ENCODE assay signal across 38 cellular contexts in genomic region chr5:119949426-119949999, GRCh38.
"Had no signal": no experiment of that assay in that cellular context is flagged by ENCODE, and none has a peak within 500 bp of the region (broad histone marks: within the 10 kb centered on the region; RNA-seq: fewer than 3 reads in every experiment).

No MANE protein-coding gene starts in this region.

- FAIRE-seq: astrocyte, bronchial epithelial cell, RCC 7860 had no signal

- DNase-seq: activated CD4-positive, alpha-beta T cell treated with anti-CD3 and anti-CD28 coated beads, Interleukin-2, amount 10 ng/mL, durations not matched to agents 24 days and 14 days; activated CD4-positive, alpha-beta T cell treated with anti-CD3 and anti-CD28 coated beads, Interleukin-2, amount 50 U/mL, for 4 hours; activated CD8-positive, alpha-beta T cell treated with anti-CD3 and anti-CD28 coated beads for 36 hours; activated effector memory CD4-positive, alpha-beta T cell treated with anti-CD3 and anti-CD28 coated beads, Interleukin-2, amount 50 U/mL, for 16 hours; activated naive CD4-positive, alpha-beta T cell; activated naive CD8-positive, alpha-beta T cell treated with anti-CD3 and anti-CD28 coated beads, Interleukin-2, amount 10 ng/mL, durations not matched to agents 7 days and 5 days; activated T-cell treated with anti-CD3 and anti-CD28 coated beads, Interleukin-2, amount 50 U/mL, for 1 hour; activated T-cell treated with anti-CD3 and anti-CD28 coated beads, Interleukin-2, amount 50 U/mL, for 72 hours; caudate nucleus; cerebellar nuclear complex; Kasumi-1; MM.1S; MV-4-11; NCI-H1092; NCI-H1436 treated with DMSO at 0.1 percent for 48 hours; NCI-H187; NCI-H2029 treated with DMSO at 0.1 percent for 48 hours; NCI-H2107; NCI-H2171; NCI-H510A; NCI-H526; NCI-H748 treated with DMSO at 0.1 percent for 48 hours; NK-92 treated with Interleukin-12 subunit alpha and Interleukin-12 subunit beta, amount 100 ng/mL, for 24 hours; PC-9; SIG-M5; T-helper 1 cell; T-helper 2 cell; T-helper 9 cell; WERI-Rb-1 had no signal

- H2AFZ ChIP-seq: PC-9 had no signal

- H3K4me1 Mint-ChIP-seq: activated CD4-positive, alpha-beta T cell treated with anti-CD3 and anti-CD28 coated beads, Interleukin-2, amount 10 ng/mL, durations not matched to agents 24 days and 14 days; activated naive CD4-positive, alpha-beta T cell treated with anti-CD3 and anti-CD28 coated beads, Interleukin-2, amount 50 U/mL, for 24 hours; activated naive CD8-positive, alpha-beta T cell treated with anti-CD3 and anti-CD28 coated beads, Interleukin-2, amount 10 ng/mL, durations not matched to agents 7 days and 5 days; activated T-helper 17 cell treated with anti-CD3 and anti-CD28 coated beads, Interleukin-2, amount 50 U/mL, for 72 hours; brain had no signal

- ATAC-seq: activated CD8-positive, alpha-beta T cell treated with anti-CD3 and anti-CD28 coated beads for 36 hours; activated T-cell treated with anti-CD3 and anti-CD28 coated beads, Interleukin-2, amount 50 U/mL, for 72 hours; activated T-helper 17 cell treated with anti-CD3 and anti-CD28 coated beads, Interleukin-2, amount 50 U/mL, for 72 hours; Right ventricle myocardium inferior; SK-N-SH treated with all-trans-retinoic acid at 6 μM for 48 hours had no signal

- H3K27ac ChIP-seq: PC-9, RWPE1, WERI-Rb-1 had no signal

- H3K4me3 Mint-ChIP-seq: activated CD4-positive, alpha-beta T cell treated with anti-CD3 and anti-CD28 coated beads, Interleukin-2, amount 10 ng/mL, durations not matched to agents 24 days and 14 days; activated CD8-positive, alpha-beta T cell treated with anti-CD3 and anti-CD28 coated beads for 36 hours; activated naive CD4-positive, alpha-beta T cell treated with anti-CD3 and anti-CD28 coated beads, Interleukin-2, amount 50 U/mL, for 24 hours; activated naive CD8-positive, alpha-beta T cell treated with anti-CD3 and anti-CD28 coated beads, Interleukin-2, amount 10 ng/mL, durations not matched to agents 7 days and 5 days; activated T-cell treated with anti-CD3 and anti-CD28 coated beads, Interleukin-2, amount 50 U/mL, for 72 hours; activated T-helper 17 cell treated with anti-CD3 and anti-CD28 coated beads, Interleukin-2, amount 50 U/mL, for 72 hours; brain had no signal

- H3K9me3 Mint-ChIP-seq: activated CD4-positive, alpha-beta T cell treated with anti-CD3 and anti-CD28 coated beads, Interleukin-2, amount 10 ng/mL, durations not matched to agents 24 days and 14 days; activated CD8-positive, alpha-beta T cell treated with anti-CD3 and anti-CD28 coated beads for 36 hours; activated naive CD8-positive, alpha-beta T cell treated with anti-CD3 and anti-CD28 coated beads, Interleukin-2, amount 10 ng/mL, durations not matched to agents 7 days and 5 days had no signal

- H3K36me3 Mint-ChIP-seq: activated naive CD4-positive, alpha-beta T cell treated with anti-CD3 and anti-CD28 coated beads, Interleukin-2, amount 50 U/mL, for 24 hours; activated naive CD8-positive, alpha-beta T cell treated with anti-CD3 and anti-CD28 coated beads, Interleukin-2, amount 10 ng/mL, durations not matched to agents 7 days and 5 days; brain had no signal

- H3K27ac Mint-ChIP-seq: activated CD4-positive, alpha-beta T cell treated with anti-CD3 and anti-CD28 coated beads, Interleukin-2, amount 10 ng/mL, durations not matched to agents 24 days and 14 days; activated CD8-positive, alpha-beta T cell treated with anti-CD3 and anti-CD28 coated beads for 36 hours; activated naive CD4-positive, alpha-beta T cell treated with anti-CD3 and anti-CD28 coated beads, Interleukin-2, amount 50 U/mL, for 24 hours; activated naive CD8-positive, alpha-beta T cell treated with anti-CD3 and anti-CD28 coated beads, Interleukin-2, amount 10 ng/mL, durations not matched to agents 7 days and 5 days; activated T-cell treated with anti-CD3 and anti-CD28 coated beads, Interleukin-2, amount 50 U/mL, for 72 hours; activated T-helper 17 cell treated with anti-CD3 and anti-CD28 coated beads, Interleukin-2, amount 50 U/mL, for 72 hours; brain had no signal

- H3K36me3 ChIP-seq: WERI-Rb-1 had no signal

- H3K27me3 Mint-ChIP-seq: activated CD4-positive, alpha-beta T cell treated with anti-CD3 and anti-CD28 coated beads, Interleukin-2, amount 10 ng/mL, durations not matched to agents 24 days and 14 days; activated CD8-positive, alpha-beta T cell treated with anti-CD3 and anti-CD28 coated beads for 36 hours; activated naive CD4-positive, alpha-beta T cell treated with anti-CD3 and anti-CD28 coated beads, Interleukin-2, amount 50 U/mL, for 24 hours; activated naive CD8-positive, alpha-beta T cell treated with anti-CD3 and anti-CD28 coated beads, Interleukin-2, amount 10 ng/mL, durations not matched to agents 7 days and 5 days; activated T-helper 17 cell treated with anti-CD3 and anti-CD28 coated beads, Interleukin-2, amount 50 U/mL, for 72 hours had no signal

- H3K4me2 ChIP-seq: PC-9 had no signal

- H3K4me3 ChIP-seq: PC-9 had no signal
